Comparison of ENCODE assay signal across 8 cellular contexts in genomic region chr11:6682591-6682935, GRCh38. TPM values are rescaled to one million over a fixed set of nuclear protein-coding genes. Genes with fewer than 3 reads are reported as not detected.
A peak's percentile ranks its signal among the peaks of the same experiment; 100 is the strongest.
DNase-seq lines count a peak whose midpoint lies in the region; ATAC-seq lines count a peak whose summit lies in the region.

No MANE protein-coding gene starts in this region.

- peaks cover 17% of the 10 kb centered on the region for H3K4me1 ChIP-seq in CD8-positive, alpha-beta memory T cell (ENCODE audit: insufficient read depth, low read length)

- CTCF ChIA-PET in CD8-positive, alpha-beta memory T cell (lab: Charles Lee), result interaction anchor here (0.6 to 5.5 kb wide), 38 partner anchors 10 to 305 kb away, joined by 3 to 68 read pairs (median 5); partner anchors contain the start of genes ILK, RRP8, SMPD1 and TAF10

- no peak for DNase-seq in CD8-positive, alpha-beta memory T cell
- DNase-seq in activated T-helper 1 cell treated with anti-CD3 and anti-CD28 coated beads, Interleukin-12 subunit alpha, Interleukin-12 subunit beta, Interleukin-2, Interleukin-4 antibody, amounts not matched to agents 30 ng/mL and 10 ng/mL and 1 ng/mL, durations not matched to agents 14 hours and 24 hours and 36 hours (ENCODE audit: low spot score), result no peak
- DNase-seq in NCI-H446 treated with DMSO at 0.1 percent for 48 hours (lab: John Stamatoyannopoulos, UW) (no peak), NCI-H1930 (lab: John Stamatoyannopoulos, UW) (no peak)

- H3K27ac Mint-ChIP-seq in CD8-positive, alpha-beta memory T cell, result peak overlapping the region; percentile 88 to 99 (median 98)
- peak overlapping the region; percentile 99 for H3K27ac Mint-ChIP-seq in activated T-helper 1 cell treated with anti-CD3 and anti-CD28 coated beads, Interleukin-12 subunit alpha, Interleukin-12 subunit beta, Interleukin-2, Interleukin-4 antibody, amounts not matched to agents 30 ng/mL and 10 ng/mL and 1 ng/mL, durations not matched to agents 14 hours and 24 hours and 36 hours
- peak overlapping the region; percentile 97 for H3K27ac Mint-ChIP-seq in stimulated activated memory B cell treated with anti-CD40 and anti-IgM and Interleukin-4, amounts not matched to agents 10 μg/mL and 1 μg/mL and 100 μg/mL, for 72 hours

- H3K9me3 ChIP-seq in CD8-positive, alpha-beta memory T cell (ENCODE audit: low read length), result no peaks in the 10 kb centered on the region

- ATAC-seq in HG02642 (IDR thresholded peaks at IDR 0.05; ENCODE audit: poor library complexity, unreplicated experiment) (peak; percentile 6), HG02588 (IDR thresholded peaks at IDR 0.05; ENCODE audit: unreplicated experiment) (no peak)
- ATAC-seq in stimulated activated memory B cell treated with anti-CD40 and anti-IgM and Interleukin-4, amounts not matched to agents 10 μg/mL and 1 μg/mL and 100 μg/mL, for 72 hours, result peak; percentile 1

- H3K4me3 ChIP-seq in CD8-positive, alpha-beta memory T cell (ENCODE audit: low read length), result peak overlapping the region; percentile 98
- H3K4me3 ChIP-seq in iPS-11a (ENCODE audit: low read depth, low read length), result peak overlapping the region; percentile 85

- H3K36me3 ChIP-seq in CD8-positive, alpha-beta memory T cell (ENCODE audit: insufficient read depth, low read length), result peaks cover 4% of the 10 kb centered on the region

- peak overlapping the region; percentile 87 to 99 (median 98) for H3K4me3 Mint-ChIP-seq in CD8-positive, alpha-beta memory T cell
- peak overlapping the region; percentile 99 for H3K4me3 Mint-ChIP-seq in activated T-helper 1 cell treated with anti-CD3 and anti-CD28 coated beads, Interleukin-12 subunit alpha, Interleukin-12 subunit beta, Interleukin-2, Interleukin-4 antibody, amounts not matched to agents 30 ng/mL and 10 ng/mL and 1 ng/mL, durations not matched to agents 14 hours and 24 hours and 36 hours
- H3K4me3 Mint-ChIP-seq in stimulated activated memory B cell treated with anti-CD40 and anti-IgM and Interleukin-4, amounts not matched to agents 10 μg/mL and 1 μg/mL and 100 μg/mL, for 72 hours, result peak overlapping the region; percentile 99

- no peaks in the 10 kb centered on the region for H3K27me3 ChIP-seq in CD8-positive, alpha-beta memory T cell (ENCODE audit: insufficient read depth, low read length, poor library complexity, severe bottlenecking)

- H3K27ac ChIP-seq in CD8-positive, alpha-beta memory T cell (ENCODE audit: low read depth, low read length), result peak overlapping the region; percentile 90

- peaks cover 0 to 1% (median 0%) of the 10 kb centered on the region in 5 donors for H3K9me3 Mint-ChIP-seq in CD8-positive, alpha-beta memory T cell
- H3K9me3 Mint-ChIP-seq in activated T-helper 1 cell treated with anti-CD3 and anti-CD28 coated beads, Interleukin-12 subunit alpha, Interleukin-12 subunit beta, Interleukin-2, Interleukin-4 antibody, amounts not matched to agents 30 ng/mL and 10 ng/mL and 1 ng/mL, durations not matched to agents 14 hours and 24 hours and 36 hours, result no peaks in the 10 kb centered on the region
- no peaks in the 10 kb centered on the region for H3K9me3 Mint-ChIP-seq in stimulated activated memory B cell treated with anti-CD40 and anti-IgM and Interleukin-4, amounts not matched to agents 10 μg/mL and 1 μg/mL and 100 μg/mL, for 72 hours

- peaks cover 26 to 45% (median 42%) of the 10 kb centered on the region in 3 donors for H3K4me1 Mint-ChIP-seq in CD8-positive, alpha-beta memory T cell
- H3K4me1 Mint-ChIP-seq in activated T-helper 1 cell treated with anti-CD3 and anti-CD28 coated beads, Interleukin-12 subunit alpha, Interleukin-12 subunit beta, Interleukin-2, Interleukin-4 antibody, amounts not matched to agents 30 ng/mL and 10 ng/mL and 1 ng/mL, durations not matched to agents 14 hours and 24 hours and 36 hours (ENCODE audit: low read depth), result peaks cover 36% of the 10 kb centered on the region
- H3K4me1 Mint-ChIP-seq in stimulated activated memory B cell treated with anti-CD40 and anti-IgM and Interleukin-4, amounts not matched to agents 10 μg/mL and 1 μg/mL and 100 μg/mL, for 72 hours, result peaks cover 43% of the 10 kb centered on the region

- POLR2A ChIA-PET in CD8-positive, alpha-beta memory T cell (lab: Charles Lee), result interaction anchor here (0.7 to 2.3 kb wide), 11 partner anchors 8 to 292 kb away, joined by 3 to 29 read pairs (median 5); partner anchors contain the start of genes ARFIP2, DCHS1, ILK and RRP8

- intact Hi-C loops in activated T-helper 1 cell treated with anti-CD3 and anti-CD28 coated beads, Interleukin-12 subunit alpha, Interleukin-12 subunit beta, Interleukin-2, Interleukin-4 antibody, amounts not matched to agents 30 ng/mL and 10 ng/mL and 1 ng/mL, durations not matched to agents 14 hours and 24 hours and 36 hours (cut with micrococcal nuclease), result loop anchor here (1.0 to 5.0 kb wide), 5 partner anchors 9 to 2000 kb away; partner anchors contain the start of genes FHIP1B, RPL27A, TRIM3 and TRIM66

- H3K36me3 Mint-ChIP-seq in CD8-positive, alpha-beta memory T cell, result peaks cover 0 to 35% (median 3%) of the 10 kb centered on the region in 3 donors
- peaks cover 40% of the 10 kb centered on the region for H3K36me3 Mint-ChIP-seq in activated T-helper 1 cell treated with anti-CD3 and anti-CD28 coated beads, Interleukin-12 subunit alpha, Interleukin-12 subunit beta, Interleukin-2, Interleukin-4 antibody, amounts not matched to agents 30 ng/mL and 10 ng/mL and 1 ng/mL, durations not matched to agents 14 hours and 24 hours and 36 hours (ENCODE audit: low read depth)
- peaks cover 11% of the 10 kb centered on the region for H3K36me3 Mint-ChIP-seq in stimulated activated memory B cell treated with anti-CD40 and anti-IgM and Interleukin-4, amounts not matched to agents 10 μg/mL and 1 μg/mL and 100 μg/mL, for 72 hours

- peaks cover 0 to 2% of the 10 kb centered on the region in 2 donors for H3K27me3 Mint-ChIP-seq in CD8-positive, alpha-beta memory T cell
- H3K27me3 Mint-ChIP-seq in activated T-helper 1 cell treated with anti-CD3 and anti-CD28 coated beads, Interleukin-12 subunit alpha, Interleukin-12 subunit beta, Interleukin-2, Interleukin-4 antibody, amounts not matched to agents 30 ng/mL and 10 ng/mL and 1 ng/mL, durations not matched to agents 14 hours and 24 hours and 36 hours (ENCODE audit: insufficient read depth), result no peaks in the 10 kb centered on the region
- no peaks in the 10 kb centered on the region for H3K27me3 Mint-ChIP-seq in stimulated activated memory B cell treated with anti-CD40 and anti-IgM and Interleukin-4, amounts not matched to agents 10 μg/mL and 1 μg/mL and 100 μg/mL, for 72 hours

RNA-seq across cellular contexts. Expression of gene MRPL17, which starts 0.6 kb away (rescaled TPM):
- 100 to 1,000 TPM; 124 to 129 TPM for total RNA-seq in CD8-positive, alpha-beta memory T cell
- 24.3 TPM for polyA plus RNA-seq in CD8-positive, alpha-beta memory T cell
- total RNA-seq in activated T-helper 1 cell treated with anti-CD3 and anti-CD28 coated beads, Interleukin-12 subunit alpha, Interleukin-12 subunit beta, Interleukin-2, Interleukin-4 antibody, amounts not matched to agents 30 ng/mL and 10 ng/mL and 1 ng/mL, durations not matched to agents 14 hours and 24 hours and 36 hours, result 121 and 132 TPM in 2 replicates

RNA-seq across cellular contexts. Expression of gene DCHS1, which starts 27.0 kb away (rescaled TPM):
- total RNA-seq in CD8-positive, alpha-beta memory T cell, result under 1 TPM; 0.89 to 0.96 TPM
- 1.5 TPM for polyA plus RNA-seq in CD8-positive, alpha-beta memory T cell
- total RNA-seq in activated T-helper 1 cell treated with anti-CD3 and anti-CD28 coated beads, Interleukin-12 subunit alpha, Interleukin-12 subunit beta, Interleukin-2, Interleukin-4 antibody, amounts not matched to agents 30 ng/mL and 10 ng/mL and 1 ng/mL, durations not matched to agents 14 hours and 24 hours and 36 hours, result 0.24 and 0.39 TPM in 2 replicates
